In the genomic region with DNA sequence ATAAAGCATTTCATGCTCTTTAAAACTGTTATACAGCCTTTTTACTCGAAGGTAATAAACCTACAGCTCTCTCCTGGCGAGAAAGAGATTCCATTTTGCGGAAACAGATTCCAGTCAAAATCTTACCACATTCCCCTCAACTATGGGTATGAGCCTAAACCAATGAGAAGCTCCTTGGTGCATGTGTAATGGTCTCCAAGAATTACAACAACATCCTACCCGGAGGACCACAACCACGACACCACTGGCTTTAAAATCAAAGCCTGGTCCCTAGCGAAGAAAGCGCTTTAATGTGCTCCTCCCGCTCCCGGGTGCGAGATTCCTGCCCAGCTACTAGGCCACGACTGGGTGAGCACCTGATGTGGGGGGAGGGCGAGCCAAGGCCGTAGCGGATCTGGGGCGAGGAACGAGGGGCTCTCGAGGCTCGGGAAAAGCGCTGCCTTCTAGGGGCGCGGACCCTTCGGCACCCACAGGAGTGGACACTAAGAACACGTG, we compare ENCODE assay signal across 8 cellular contexts. TPM values are rescaled to one million over a fixed set of nuclear protein-coding genes. Genes with fewer than 3 reads are reported as not detected.
DNase-seq lines count a peak whose midpoint lies in the region; ATAC-seq, FAIRE-seq and TF ChIP-seq lines count a peak whose summit lies in the region.

No MANE protein-coding gene starts in this region.

- peaks cover 58% of the 10 kb centered on the region for H3K79me2 ChIP-seq in MM.1S (ENCODE audit: low read length)

- H3K27ac Mint-ChIP-seq in activated naive CD8-positive, alpha-beta T cell treated with anti-CD3 and anti-CD28 coated beads for 36 hours: peak overlapping the region; percentile 99

- intact Hi-C loops in left cardiac atrium (cut with DNase I): no loop called here
- intact Hi-C loops in psoas muscle (cut with DNase I): loop anchor here (5.0 kb wide), 1 partner anchor 35 kb away; no protein-coding TSS in a partner anchor

- ATAC-seq in left cardiac atrium (peak; percentile 13 to 23), psoas muscle (peak; percentile 12 to 42 (median 24))

- no peaks in the 10 kb centered on the region for H3K9me2 ChIP-seq in MM.1S (replicated peaks; ENCODE audit: insufficient read depth, low read length)

- peaks cover 17% of the 10 kb centered on the region for H4K20me1 ChIP-seq in MM.1S (ENCODE audit: insufficient read depth, low read length)

- peak; percentile 75 for FAIRE-seq in GM19239 (lab: Jason Lieb, UNC)

- peak overlapping the region; percentile 85 for H3K4me2 ChIP-seq in MM.1S (ENCODE audit: low read depth, low read length)

- H3K27me3 ChIP-seq in MM.1S (replicated peaks; ENCODE audit: insufficient read depth, low read length) (no peaks in the 10 kb centered on the region), psoas muscle (ENCODE audit: insufficient read depth in 3 of 3, low read length in 2 of 3) (no peaks in the 10 kb centered on the region)

- H3K9me3 ChIP-seq in MM.1S (replicated peaks; ENCODE audit: insufficient read depth, low read length) (no peaks in the 10 kb centered on the region), psoas muscle (no peaks in the 10 kb centered on the region)

- H3K4me1 ChIP-seq in MM.1S (ENCODE audit: low read length) (peaks cover 13% of the 10 kb centered on the region), psoas muscle (peaks cover 48% of the 10 kb centered on the region)

- H3K36me3 ChIP-seq in MM.1S (replicated peaks; ENCODE audit: insufficient read depth, low read length) (no peaks in the 10 kb centered on the region), psoas muscle (ENCODE audit: insufficient read depth in 1 of 2, low read depth in 1 of 2) (peaks cover 0 to 4% of the 10 kb centered on the region in 2 donors)

- H3K4me3 Mint-ChIP-seq in activated naive CD8-positive, alpha-beta T cell treated with anti-CD3 and anti-CD28 coated beads for 36 hours: peak overlapping the region; percentile 98

- H3K9me3 Mint-ChIP-seq in activated naive CD8-positive, alpha-beta T cell treated with anti-CD3 and anti-CD28 coated beads for 36 hours: no peaks in the 10 kb centered on the region

- H3K9ac ChIP-seq in MM.1S (ENCODE audit: low read length): peak overlapping the region; percentile 72

- H3K4me3 ChIP-seq in MM.1S (ENCODE audit: low read length) (peak overlapping the region; percentile 79), psoas muscle (peak overlapping the region; percentile 81)

- WGBS in psoas muscle, 3 donors: 2 to 4% (median 3%) methylated on average over 23 of the region's 23 CpGs

- H3K27me3 Mint-ChIP-seq in activated naive CD8-positive, alpha-beta T cell treated with anti-CD3 and anti-CD28 coated beads for 36 hours: no peaks in the 10 kb centered on the region

- peaks cover 30% of the 10 kb centered on the region for H3K36me3 Mint-ChIP-seq in activated naive CD8-positive, alpha-beta T cell treated with anti-CD3 and anti-CD28 coated beads for 36 hours

- H2AFZ ChIP-seq in MM.1S (ENCODE audit: low read length): peak overlapping the region; percentile 50

- peak; percentile 23 for DNase-seq in Ammon's horn (ENCODE audit: low spot score)
- no peak for DNase-seq in GM19239 (ENCODE audit: insufficient read length, low spot score)
- peak; percentile 35 for DNase-seq in MM.1S
- DNase-seq in activated naive CD8-positive, alpha-beta T cell treated with anti-CD3 and anti-CD28 coated beads for 36 hours: peak; percentile 33
- DNase-seq in left cardiac atrium: peak; percentile 24
- DNase-seq in psoas muscle: peak in 1 of 2 donors; percentile 34
- DNase-seq in activated gamma-delta T cell (lab: John Stamatoyannopoulos, UW): no peak
- no peak for DNase-seq in mucosa of gallbladder (ENCODE audit: low spot score)

- TF ChIP-seq CTCF in MM.1S (IDR thresholded peaks at IDR 0.05; ENCODE audit: low read length) (no peak), psoas muscle (IDR thresholded peaks at IDR 0.05) (no peak)

- peaks cover 7% of the 10 kb centered on the region for H3F3A ChIP-seq in MM.1S (ENCODE audit: insufficient read depth, low read length)

- peaks cover 37% of the 10 kb centered on the region for H3K4me1 Mint-ChIP-seq in activated naive CD8-positive, alpha-beta T cell treated with anti-CD3 and anti-CD28 coated beads for 36 hours

- H3K27ac ChIP-seq in MM.1S (ENCODE audit: low read length) (peak overlapping the region; percentile 53; the same call in 1 of the 2 replicates), psoas muscle (peak overlapping the region; percentile 98)

RNA-seq across cellular contexts. Expression of a gene that starts 0.8 kb away (rescaled TPM):
- total RNA-seq in activated naive CD8-positive, alpha-beta T cell treated with anti-CD3 and anti-CD28 coated beads for 36 hours: 100 to 1,000 TPM; 155 to 157 TPM
- total RNA-seq in left cardiac atrium (10 to 100 TPM; 64.5 to 81.9 TPM), psoas muscle (100 to 1,000 TPM in 3 of 4 donors, 10 to 100 TPM in 1; 79.0 to 193 (median 140) TPM), mucosa of gallbladder (102 TPM)
- 100 to 1,000 TPM in 1 of 3 donors, 10 to 100 TPM in 2; 40.1 to 112 (median 92.5) TPM for polyA plus RNA-seq in psoas muscle

RNA-seq across cellular contexts. Expression of a gene that starts 13.3 kb away (rescaled TPM):
- total RNA-seq in activated naive CD8-positive, alpha-beta T cell treated with anti-CD3 and anti-CD28 coated beads for 36 hours: 10 to 100 TPM; 55.6 to 56.6 TPM
- total RNA-seq in left cardiac atrium: 10 to 100 TPM; 18.1 to 19.2 TPM
- 10 to 100 TPM; 20.9 to 37.8 (median 27.0) TPM for total RNA-seq in psoas muscle
- 10 to 100 TPM; 34.5 to 40.3 (median 38.7) TPM for polyA plus RNA-seq in psoas muscle
- 45.1 TPM for total RNA-seq in mucosa of gallbladder

RNA-seq across cellular contexts. Expression of a gene that starts 26.6 kb away (rescaled TPM):
- 10 to 100 TPM; 19.5 to 20.0 TPM for total RNA-seq in activated naive CD8-positive, alpha-beta T cell treated with anti-CD3 and anti-CD28 coated beads for 36 hours
- total RNA-seq in left cardiac atrium: 10 to 100 TPM; 10.2 to 12.2 TPM
- total RNA-seq in psoas muscle: 10 to 100 TPM; 14.4 to 19.7 (median 17.2) TPM
- polyA plus RNA-seq in psoas muscle: 10 to 100 TPM; 12.0 to 23.1 (median 19.1) TPM
- 20.3 TPM for total RNA-seq in mucosa of gallbladder

RNA-seq across cellular contexts. Expression of a gene that starts 26.7 kb away (rescaled TPM):
- 100 to 1,000 TPM; 165 to 166 TPM for total RNA-seq in activated naive CD8-positive, alpha-beta T cell treated with anti-CD3 and anti-CD28 coated beads for 36 hours
- total RNA-seq in left cardiac atrium (100 to 1,000 TPM; 150 to 182 TPM), psoas muscle (100 to 1,000 TPM; 160 to 285 (median 188) TPM), mucosa of gallbladder (97.8 TPM)
- polyA plus RNA-seq in psoas muscle: 100 to 1,000 TPM; 225 to 528 (median 317) TPM

RNA-seq across cellular contexts. Expression of a gene that starts 34.3 kb away (rescaled TPM):
- not detected for total RNA-seq in activated naive CD8-positive, alpha-beta T cell treated with anti-CD3 and anti-CD28 coated beads for 36 hours
- total RNA-seq in left cardiac atrium (under 1 TPM in 1 of 2 donors, not detected in 1; 0.41 TPM), psoas muscle (under 1 TPM in 2 of 4 donors, not detected in 2; 0.15 to 0.26 TPM), mucosa of gallbladder (0.14 TPM)
- under 1 TPM; 0.04 to 0.51 (median 0.08) TPM for polyA plus RNA-seq in psoas muscle

Comparison
In these comparisons a context has a peak if more than half of its experiments do, and no peak if none do; other contexts are left out.
1. DNase-seq: peak in Ammon's horn (single experiment), MM.1S (single experiment), activated naive CD8-positive, alpha-beta T cell treated with anti-CD3 and anti-CD28 coated beads for 36 hours (single experiment) and left cardiac atrium (single experiment); none in GM19239 (single experiment), activated gamma-delta T cell (single experiment) and mucosa of gallbladder (single experiment).
2. intact Hi-C loops: an anchor here in psoas muscle (5.0 kb wide); none called in left cardiac atrium.